In genomic region chr3:8500966-8501365, GRCh38 we compare ENCODE assay signal across 8 cellular contexts.
A peak's percentile ranks its signal among the peaks of the same experiment; 100 is the strongest.
DNase-seq lines count a peak whose midpoint lies in the region.

No MANE protein-coding gene starts in this region.

- H3K9me3 Mint-ChIP-seq in activated naive CD8-positive, alpha-beta T cell (ENCODE audit: low read depth), result no peaks in the 10 kb centered on the region

- no peaks in the 10 kb centered on the region for H3K36me3 ChIP-seq in HAP-1 (replicated peaks)
- H3K36me3 ChIP-seq in iPS-15b (ENCODE audit: control insufficient read depth, insufficient read depth, low read length), result no peaks in the 10 kb centered on the region

- H3K27ac Mint-ChIP-seq in activated naive CD8-positive, alpha-beta T cell, result no peak overlapping the region

- H3K9ac ChIP-seq in iPS-15b (ENCODE audit: low read depth, low read length), result peak overlapping the region; percentile 49

- H3K9me3 ChIP-seq in HAP-1, result no peaks in the 10 kb centered on the region
- H3K9me3 ChIP-seq in iPS-15b (ENCODE audit: control insufficient read depth, insufficient read depth, low read length), result no peaks in the 10 kb centered on the region

- in situ Hi-C loops in HAP-1 (cut with MboI; ENCODE audit: low sequenced_read_pairs), result no loop called here

- peak overlapping the region; percentile 86 for H3K4me3 Mint-ChIP-seq in activated naive CD8-positive, alpha-beta T cell

- DNase-seq in HAP-1 (ENCODE audit: low spot score in 2 of 2) (no peak), cortex of kidney (lab: John Stamatoyannopoulos, UW) (no peak), DMS153 treated with DMSO at 0.1 percent for 48 hours (lab: John Stamatoyannopoulos, UW; ENCODE audit: unreplicated experiment) (no peak), cerebellar cortex (ENCODE audit: low spot score) (no peak)
- DNase-seq in activated CD4-positive, alpha-beta T cell treated with anti-CD3 and anti-CD28 coated beads, Interleukin-2, amount 50 U/mL, for 1 hour, result no peak

- H3K27ac ChIP-seq in skin epidermis, result peak overlapping the region in 20 of 21 experiments; percentile 32 to 89 (median 74)

- H3K27me3 Mint-ChIP-seq in activated naive CD8-positive, alpha-beta T cell, result peaks cover 2% of the 10 kb centered on the region

- H3K4me1 Mint-ChIP-seq in activated naive CD8-positive, alpha-beta T cell (ENCODE audit: low read depth), result peaks cover 12% of the 10 kb centered on the region

- H3K4me3 ChIP-seq in HAP-1 (peak overlapping the region; percentile 26), iPS-15b (ENCODE audit: low read depth, low read length) (peak overlapping the region; percentile 38), skin epidermis (peak overlapping the region; percentile 26 to 47 (median 37))

- no peaks in the 10 kb centered on the region for H3K27me3 ChIP-seq in HAP-1 (ENCODE audit: low read depth)
- H3K27me3 ChIP-seq in iPS-15b (ENCODE audit: control insufficient read depth, insufficient read depth, low read length), result no peaks in the 10 kb centered on the region

- no peaks in the 10 kb centered on the region for H3K36me3 Mint-ChIP-seq in activated naive CD8-positive, alpha-beta T cell

- H3K4me1 ChIP-seq in HAP-1, result peaks cover 36% of the 10 kb centered on the region
- H3K4me1 ChIP-seq in iPS-15b (ENCODE audit: control insufficient read depth, insufficient read depth, low read length), result peaks cover 35% of the 10 kb centered on the region
